Comparison of ENCODE assay signal across 25 cellular contexts in the genomic region with DNA sequence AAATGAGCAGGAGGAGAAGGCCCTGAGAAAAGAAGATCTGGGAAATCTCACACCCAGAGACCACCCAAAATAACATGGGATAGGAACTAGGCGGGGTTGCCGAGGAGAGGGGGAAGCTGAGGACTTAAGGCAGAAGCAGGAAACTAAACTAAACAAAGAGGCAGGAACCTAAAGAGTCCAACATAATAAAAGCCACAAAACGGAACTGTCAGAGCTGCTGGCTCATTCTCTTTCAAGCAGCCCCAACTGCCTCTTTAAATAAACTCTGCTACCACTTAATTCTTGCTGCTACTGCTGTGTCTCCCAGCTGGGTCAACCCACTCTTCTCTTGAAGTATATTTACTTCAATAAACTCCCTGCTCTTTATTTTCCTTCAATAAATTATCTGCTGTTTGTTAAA. TPM values are rescaled to one million over a fixed set of nuclear protein-coding genes. Genes with fewer than 3 reads are reported as not detected.
DNase-seq lines count a peak whose midpoint lies in the region; ATAC-seq and TF ChIP-seq lines count a peak whose summit lies in the region.
"Had no signal": no experiment of that assay in that cellular context is flagged by ENCODE, and none has a peak within 500 bp of the region (broad histone marks: within the 10 kb centered on the region; RNA-seq: fewer than 3 reads in every experiment).

No MANE protein-coding gene starts in this region.

- DNase-seq in SIG-M5 treated with dmso at 0.1 percent for 504 hours (lab: John Stamatoyannopoulos, UW; ENCODE audit: unreplicated experiment) (peak; percentile 77), SIG-M5 (lab: John Stamatoyannopoulos, UW) (no peak), NOMO-1 treated with dmso at 0.1 percent for 144 hours (lab: John Stamatoyannopoulos, UW; ENCODE audit: unreplicated experiment) (peak; percentile 66), endothelial cell (ENCODE audit: low spot score) (no peak), esophagus squamous epithelium (lab: John Stamatoyannopoulos, UW) (no peak)
- DNase-seq in activated naive CD8-positive, alpha-beta T cell treated with anti-CD3 and anti-CD28 coated beads, Interleukin-2, amount 50 U/mL, for 24 hours = no peak
- DNase-seq in activated CD4-positive, alpha-beta T cell treated with anti-CD3 and anti-CD28 coated beads, Interleukin-2, amount 50 U/mL, for 1 hour = no peak
- DNase-seq: activated CD8-positive, alpha-beta T cell treated with anti-CD3 and anti-CD28 coated beads, Interleukin-2, amount 10 ng/mL, durations not matched to agents 7 days and 5 days; activated naive CD8-positive, alpha-beta T cell treated with anti-CD3 and anti-CD28 coated beads for 36 hours; CD8-positive, alpha-beta T cell; dermis blood vessel endothelial cell; erythroblast; gastrocnemius medialis; H7; NCI-H1092; NCI-H2107; NCI-H69; RPMI8226; stimulated activated CD4-positive, alpha-beta T cell treated with anti-CD3 and anti-CD28 coated beads, Interleukin-15, amount 100 ng/mL, for 24 hours; testis had no signal

- 34 to 38% methylated on average over 3 of the region's 3 CpGs for WGBS in esophagus squamous epithelium, 2 donors

- no peaks in the 10 kb centered on the region for H3K9me3 ChIP-seq in esophagus squamous epithelium
- H3K9me3 ChIP-seq: gastrocnemius medialis, testis had no signal

- no peaks in the 10 kb centered on the region for H3K9me3 Mint-ChIP-seq in endothelial cell (ENCODE audit: unreplicated experiment)
- H3K9me3 Mint-ChIP-seq in activated naive CD8-positive, alpha-beta T cell treated with anti-CD3 and anti-CD28 coated beads, Interleukin-2, amount 50 U/mL, for 24 hours = peaks cover 4% of the 10 kb centered on the region
- H3K9me3 Mint-ChIP-seq: activated naive CD8-positive, alpha-beta T cell treated with anti-CD3 and anti-CD28 coated beads for 36 hours had no signal

- H3K27me3 ChIP-seq in esophagus squamous epithelium = no peaks in the 10 kb centered on the region
- H3K27me3 ChIP-seq: gastrocnemius medialis, testis had no signal

- intact Hi-C loops in esophagus squamous epithelium (cut with DNase I) = no loop called here

- ATAC-seq in activated naive CD8-positive, alpha-beta T cell treated with anti-CD3 and anti-CD28 coated beads, Interleukin-2, amount 50 U/mL, for 24 hours = no peak
- no peak for ATAC-seq in HG02840 (IDR thresholded peaks at IDR 0.05; ENCODE audit: low FRiP score, unreplicated experiment)
- ATAC-seq: activated CD8-positive, alpha-beta T cell treated with anti-CD3 and anti-CD28 coated beads, Interleukin-2, amount 10 ng/mL, durations not matched to agents 7 days and 5 days; CD8-positive, alpha-beta T cell; gastrocnemius medialis; stimulated activated effector memory CD8-positive, alpha-beta T cell treated with anti-CD3 and anti-CD28 coated beads, Interleukin-12 subunit alpha, Interleukin-12 subunit beta, amount 100 ng/mL, for 72 hours; WTC11 had no signal

- no peak overlapping the region for H3K27ac ChIP-seq in esophagus squamous epithelium
- H3K27ac ChIP-seq: gastrocnemius medialis, testis had no signal

- peak overlapping the region; percentile 92 for H3K27ac Mint-ChIP-seq in endothelial cell (ENCODE audit: unreplicated experiment)
- no peak overlapping the region for H3K27ac Mint-ChIP-seq in activated naive CD8-positive, alpha-beta T cell treated with anti-CD3 and anti-CD28 coated beads, Interleukin-2, amount 50 U/mL, for 24 hours
- H3K27ac Mint-ChIP-seq: activated CD8-positive, alpha-beta T cell treated with anti-CD3 and anti-CD28 coated beads, Interleukin-2, amount 10 ng/mL, durations not matched to agents 7 days and 5 days; activated naive CD8-positive, alpha-beta T cell treated with anti-CD3 and anti-CD28 coated beads for 36 hours; brain; CD8-positive, alpha-beta T cell; stimulated activated effector memory CD8-positive, alpha-beta T cell treated with anti-CD3 and anti-CD28 coated beads, Interleukin-12 subunit alpha, Interleukin-12 subunit beta, amount 100 ng/mL, for 72 hours; WTC11 had no signal

- H3K27me3 Mint-ChIP-seq in endothelial cell (ENCODE audit: unreplicated experiment) = peaks cover 2% of the 10 kb centered on the region
- H3K27me3 Mint-ChIP-seq in activated naive CD8-positive, alpha-beta T cell treated with anti-CD3 and anti-CD28 coated beads, Interleukin-2, amount 50 U/mL, for 24 hours = no peaks in the 10 kb centered on the region
- H3K27me3 Mint-ChIP-seq: activated naive CD8-positive, alpha-beta T cell treated with anti-CD3 and anti-CD28 coated beads for 36 hours; brain had no signal

- no peak overlapping the region for H3K4me3 ChIP-seq in esophagus squamous epithelium
- H3K4me3 ChIP-seq: gastrocnemius medialis, testis had no signal

- no peak overlapping the region for H3K4me3 Mint-ChIP-seq in endothelial cell (ENCODE audit: unreplicated experiment)
- no peak overlapping the region for H3K4me3 Mint-ChIP-seq in activated naive CD8-positive, alpha-beta T cell treated with anti-CD3 and anti-CD28 coated beads, Interleukin-2, amount 50 U/mL, for 24 hours
- H3K4me3 Mint-ChIP-seq: activated CD8-positive, alpha-beta T cell treated with anti-CD3 and anti-CD28 coated beads, Interleukin-2, amount 10 ng/mL, durations not matched to agents 7 days and 5 days; activated naive CD8-positive, alpha-beta T cell treated with anti-CD3 and anti-CD28 coated beads for 36 hours; brain; CD8-positive, alpha-beta T cell; stimulated activated effector memory CD8-positive, alpha-beta T cell treated with anti-CD3 and anti-CD28 coated beads, Interleukin-12 subunit alpha, Interleukin-12 subunit beta, amount 100 ng/mL, for 72 hours; WTC11 had no signal

- no peak for TF ChIP-seq POLR2A in esophagus squamous epithelium (IDR thresholded peaks at IDR 0.05)

- no peaks in the 10 kb centered on the region for H3K36me3 Mint-ChIP-seq in endothelial cell (ENCODE audit: low read depth, unreplicated experiment)
- H3K36me3 Mint-ChIP-seq in activated naive CD8-positive, alpha-beta T cell treated with anti-CD3 and anti-CD28 coated beads, Interleukin-2, amount 50 U/mL, for 24 hours (ENCODE audit: low read depth) = no peaks in the 10 kb centered on the region
- H3K36me3 Mint-ChIP-seq: activated naive CD8-positive, alpha-beta T cell treated with anti-CD3 and anti-CD28 coated beads for 36 hours; brain; CD8-positive, alpha-beta T cell; stimulated activated effector memory CD8-positive, alpha-beta T cell treated with anti-CD3 and anti-CD28 coated beads, Interleukin-12 subunit alpha, Interleukin-12 subunit beta, amount 100 ng/mL, for 72 hours had no signal

- no peaks in the 10 kb centered on the region for H3K36me3 ChIP-seq in esophagus squamous epithelium
- H3K36me3 ChIP-seq: gastrocnemius medialis had no signal

- TF ChIP-seq CTCF in endothelial cell (IDR thresholded peaks at IDR 0.05; ENCODE audit: unreplicated experiment) (no peak), esophagus squamous epithelium (IDR thresholded peaks at IDR 0.05) (no peak)

- no peaks in the 10 kb centered on the region for H3K4me1 ChIP-seq in esophagus squamous epithelium
- H3K4me1 ChIP-seq: gastrocnemius medialis, testis had no signal

- H3K4me1 Mint-ChIP-seq in endothelial cell (ENCODE audit: unreplicated experiment) = peaks cover 6% of the 10 kb centered on the region
- H3K4me1 Mint-ChIP-seq in activated naive CD8-positive, alpha-beta T cell treated with anti-CD3 and anti-CD28 coated beads, Interleukin-2, amount 50 U/mL, for 24 hours = no peaks in the 10 kb centered on the region
- H3K4me1 Mint-ChIP-seq: activated naive CD8-positive, alpha-beta T cell treated with anti-CD3 and anti-CD28 coated beads for 36 hours; brain; stimulated activated effector memory CD8-positive, alpha-beta T cell treated with anti-CD3 and anti-CD28 coated beads, Interleukin-12 subunit alpha, Interleukin-12 subunit beta, amount 100 ng/mL, for 72 hours had no signal

RNA-seq across cellular contexts. Expression of a gene that starts 44.5 kb away (rescaled TPM):
- total RNA-seq in endothelial cell (ENCODE audit: unreplicated experiment) = not detected
- total RNA-seq in esophagus squamous epithelium = not detected
- total RNA-seq: activated CD8-positive, alpha-beta T cell treated with anti-CD3 and anti-CD28 coated beads, Interleukin-2, amount 10 ng/mL, durations not matched to agents 7 days and 5 days; activated naive CD8-positive, alpha-beta T cell treated with anti-CD3 and anti-CD28 coated beads for 36 hours; CD8-positive, alpha-beta T cell; dermis blood vessel endothelial cell; gastrocnemius medialis; mucosa of gallbladder; WTC11 had no signal

Comparison
In these comparisons a context has a peak if more than half of its experiments do, and no peak if none do; other contexts are left out.
1. DNase-seq: peak in SIG-M5 treated with dmso at 0.1 percent for 504 hours (single experiment) and NOMO-1 treated with dmso at 0.1 percent for 144 hours (single experiment); none in SIG-M5 (single experiment), endothelial cell (single experiment), activated naive CD8-positive, alpha-beta T cell treated with anti-CD3 and anti-CD28 coated beads, Interleukin-2, amount 50 U/mL, for 24 hours (single experiment), esophagus squamous epithelium (single experiment) and activated CD4-positive, alpha-beta T cell treated with anti-CD3 and anti-CD28 coated beads, Interleukin-2, amount 50 U/mL, for 1 hour (single experiment).